21 cellular contexts compared by ENCODE assay signal in genomic region chr6:37693079-37693478, GRCh38.
"Had no signal": no experiment of that assay in that cellular context is flagged by ENCODE, and none has a peak within 500 bp of the region (broad histone marks: within the 10 kb centered on the region; RNA-seq: fewer than 3 reads in every experiment).

No MANE protein-coding gene starts in this region.

- H3K9me3 Mint-ChIP-seq: activated CD4-positive, alpha-beta memory T cell treated with anti-CD3 and anti-CD28 coated beads for 36 hours; activated CD4-positive, alpha-beta T cell treated with anti-CD3 and anti-CD28 coated beads, Interleukin-2, amount 10 ng/mL, durations not matched to agents 7 days and 5 days; activated naive CD4-positive, alpha-beta T cell treated with anti-CD3 and anti-CD28 coated beads for 36 hours; activated naive CD8-positive, alpha-beta T cell treated with anti-CD3 and anti-CD28 coated beads for 36 hours; activated T-cell treated with anti-CD3 and anti-CD28 coated beads, Interleukin-2, amount 50 U/mL, for 4 hours; T-helper 1 cell treated with Interleukin-12 subunit alpha and Interleukin-12 subunit beta and Interleukin-4 antibody, amounts not matched to agents 30 μg/mL and 1 μg/mL, for 36 hours had no signal

- H3K27ac Mint-ChIP-seq: activated CD4-positive, alpha-beta memory T cell treated with anti-CD3 and anti-CD28 coated beads for 36 hours; activated CD4-positive, alpha-beta T cell treated with anti-CD3 and anti-CD28 coated beads, Interleukin-2, amount 10 ng/mL, durations not matched to agents 7 days and 5 days; activated naive CD4-positive, alpha-beta T cell treated with anti-CD3 and anti-CD28 coated beads for 36 hours; activated naive CD8-positive, alpha-beta T cell treated with anti-CD3 and anti-CD28 coated beads for 36 hours; T-helper 1 cell treated with Interleukin-12 subunit alpha and Interleukin-12 subunit beta and Interleukin-4 antibody, amounts not matched to agents 30 μg/mL and 1 μg/mL, for 36 hours had no signal

- H3K36me3 Mint-ChIP-seq: activated naive CD8-positive, alpha-beta T cell treated with anti-CD3 and anti-CD28 coated beads for 36 hours had no signal

- H3K4me3 ChIP-seq: Peyer's patch, SJSA1 had no signal

- DNase-seq: activated CD4-positive, alpha-beta memory T cell treated with anti-CD3 and anti-CD28 coated beads for 36 hours; activated CD4-positive, alpha-beta T cell treated with anti-CD3 and anti-CD28 coated beads, Interleukin-2, amount 10 ng/mL, durations not matched to agents 7 days and 5 days; activated CD4-positive, CD25-positive, alpha-beta regulatory T cell; activated CD8-positive, alpha-beta memory T cell treated with anti-CD3 and anti-CD28 coated beads for 24 hours; activated effector memory CD4-positive, alpha-beta T cell treated with anti-CD3 and anti-CD28 coated beads, Interleukin-2, amount 50 U/mL, for 16 hours; activated naive CD4-positive, alpha-beta T cell treated with anti-CD3 and anti-CD28 coated beads for 36 hours; activated naive CD8-positive, alpha-beta T cell treated with anti-CD3 and anti-CD28 coated beads for 36 hours; activated T-cell treated with anti-CD3 and anti-CD28 coated beads, Interleukin-2, amount 50 U/mL, for 4 hours; Kasumi-1; NCI-H1105; NCI-H1436; NCI-H1694 treated with DMSO at 0.1 percent for 48 hours; NCI-H2029 treated with DMSO at 0.1 percent for 48 hours; NCI-H345; NCI-H510A; NCI-H526 treated with DMSO at 0.1 percent for 48 hours; Peyer's patch; SHP77 had no signal

- H3K4me3 Mint-ChIP-seq: activated CD4-positive, alpha-beta memory T cell treated with anti-CD3 and anti-CD28 coated beads for 36 hours; activated CD4-positive, alpha-beta T cell treated with anti-CD3 and anti-CD28 coated beads, Interleukin-2, amount 10 ng/mL, durations not matched to agents 7 days and 5 days; activated naive CD4-positive, alpha-beta T cell treated with anti-CD3 and anti-CD28 coated beads for 36 hours; activated naive CD8-positive, alpha-beta T cell treated with anti-CD3 and anti-CD28 coated beads for 36 hours; activated T-cell treated with anti-CD3 and anti-CD28 coated beads, Interleukin-2, amount 50 U/mL, for 4 hours; T-helper 1 cell treated with Interleukin-12 subunit alpha and Interleukin-12 subunit beta and Interleukin-4 antibody, amounts not matched to agents 30 μg/mL and 1 μg/mL, for 36 hours had no signal

- H3K9me3 ChIP-seq: Peyer's patch had no signal

- ATAC-seq: activated T-cell treated with anti-CD3 and anti-CD28 coated beads, Interleukin-2, amount 50 U/mL, for 4 hours; SK-N-SH treated with all-trans-retinoic acid at 6 μM for 48 hours had no signal

- H3K27ac ChIP-seq: Peyer's patch, SJSA1 had no signal

- H3K36me3 ChIP-seq: Peyer's patch had no signal
